ENCODE assay signal across 20 cellular contexts in the genomic region with DNA sequence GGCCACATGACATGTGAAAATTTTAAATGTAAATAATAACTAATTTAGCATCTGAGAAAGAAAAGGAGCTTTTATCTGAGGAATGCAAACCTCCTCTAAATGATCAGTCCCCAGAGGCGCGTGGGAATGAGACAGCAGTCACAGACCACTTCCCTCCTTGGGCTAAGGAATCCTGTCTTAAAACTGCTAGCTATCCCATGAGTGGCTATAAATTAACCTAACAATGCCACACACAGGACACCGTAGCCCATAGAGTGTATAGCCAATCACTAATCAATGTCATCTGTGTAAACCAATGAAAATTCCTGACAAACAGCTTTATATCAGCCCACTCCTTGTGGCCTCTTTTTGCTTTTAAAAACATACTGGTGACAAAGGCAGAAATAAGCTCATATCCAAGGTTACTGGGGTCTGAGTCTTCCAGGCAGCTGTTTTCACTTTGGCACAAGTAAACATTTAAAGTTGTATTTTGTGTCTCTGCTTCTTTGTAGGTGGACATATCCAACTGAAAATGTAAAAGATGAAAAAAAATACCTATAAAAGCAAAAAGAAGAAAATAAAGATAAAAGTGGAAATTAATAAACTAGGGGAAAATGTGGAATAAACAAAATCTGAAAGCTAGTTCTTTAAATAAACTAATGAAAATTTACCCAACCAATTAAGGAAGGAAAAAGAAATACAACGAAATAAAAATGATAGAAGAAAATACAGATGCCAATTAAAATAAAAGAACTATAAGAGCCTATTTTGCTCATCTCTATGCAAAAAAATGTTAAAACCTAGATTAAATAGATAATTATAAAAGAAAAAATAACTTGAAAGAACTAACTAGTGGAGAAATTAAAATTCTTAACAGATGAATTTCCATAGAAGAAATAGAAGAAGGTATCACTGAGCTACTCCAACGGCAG. TPM values are rescaled to one million over a fixed set of nuclear protein-coding genes. Genes with fewer than 3 reads are reported as not detected.
DNase-seq lines count a peak whose midpoint lies in the region; ATAC-seq, FAIRE-seq and TF ChIP-seq lines count a peak whose summit lies in the region.
"Had no signal": no experiment of that assay in that cellular context is flagged by ENCODE, and none has a peak within 500 bp of the region (broad histone marks: within the 10 kb centered on the region; RNA-seq: fewer than 3 reads in every experiment).

No MANE protein-coding gene starts in this region.

- 0 out of 22 replicates have a peak overlapping the region, but pooled peaks of 1 of the 11 experiments have one; percentile 26 for H3K9ac ChIP-seq in BLaER1 treated with 17β-estradiol and CSF1 and Interleukin-3, amounts not matched to agents 10 nM and 100 nM
- no peak overlapping the region for H3K9ac ChIP-seq in neural progenitor cell

- POLR2A ChIA-PET in OCI-LY7 (lab: Charles Lee): no interaction called here

- no peak overlapping the region for H3K27ac ChIP-seq in BLaER1 treated with 17β-estradiol and CSF1 and Interleukin-3, amounts not matched to agents 10 nM and 100 nM
- H3K27ac ChIP-seq in neural progenitor cell: no peak overlapping the region
- no peak overlapping the region for H3K27ac ChIP-seq in OCI-LY7 (ENCODE audit: low read depth, low read length, poor library complexity, severe bottlenecking)
- H3K27ac ChIP-seq: left lung, prostate gland, uterus had no signal

- H3K9me2 ChIP-seq in OCI-LY7 (ENCODE audit: insufficient read depth, low read length): no peaks in the 10 kb centered on the region

- peak overlapping the region; percentile 22 to 51 (median 32); a peak in 17 of 22 replicates for H3K4me2 ChIP-seq in BLaER1 treated with 17β-estradiol and CSF1 and Interleukin-3, amounts not matched to agents 10 nM and 100 nM
- no peak overlapping the region for H3K4me2 ChIP-seq in neural progenitor cell
- H3K4me2 ChIP-seq in OCI-LY7 (ENCODE audit: low read length): no peak overlapping the region

- H3K4me3 Mint-ChIP-seq in neural progenitor cell: no peak overlapping the region
- H3K4me3 Mint-ChIP-seq: activated CD4-positive, alpha-beta T cell treated with anti-CD3 and anti-CD28 coated beads, Interleukin-2, amount 10 ng/mL, durations not matched to agents 24 days and 14 days; activated naive CD4-positive, alpha-beta T cell treated with anti-CD3 and anti-CD28 coated beads for 36 hours; IgD-negative memory B cell; naive B cell; T-helper 2 cell treated with Interferon-gamma antibody and Interleukin-4, amounts not matched to agents 5 μg/mL and 100 μg/mL, for 36 hours had no signal

- peak; percentile 70 for DNase-seq in foreskin melanocyte
- DNase-seq in neural progenitor cell (ENCODE audit: low spot score): no peak
- no peak for DNase-seq in nucleus accumbens (lab: John Stamatoyannopoulos, UW)
- DNase-seq in OCI-LY7 (ENCODE audit: low spot score): no peak
- no peak for DNase-seq in BE2C
- DNase-seq: activated CD4-positive, alpha-beta T cell treated with anti-CD3 and anti-CD28 coated beads, Interleukin-2, amount 10 ng/mL, durations not matched to agents 24 days and 14 days; activated naive CD4-positive, alpha-beta T cell treated with anti-CD3 and anti-CD28 coated beads for 36 hours; cortex of kidney; erythroblast; left lung; naive B cell; NCI-H1930; NCI-H510A treated with DMSO at 0.1 percent for 48 hours; uterus had no signal

- no peaks in the 10 kb centered on the region for H3K27me3 ChIP-seq in BLaER1 treated with 17β-estradiol and CSF1 and Interleukin-3, amounts not matched to agents 10 nM and 100 nM
- H3K27me3 ChIP-seq in neural progenitor cell (no peaks in the 10 kb centered on the region), BE2C (no peaks in the 10 kb centered on the region)
- H3K27me3 ChIP-seq: left lung, uterus had no signal

- peaks cover 9% of the 10 kb centered on the region for H3K36me3 Mint-ChIP-seq in neural progenitor cell

- no peaks in the 10 kb centered on the region for H3F3A ChIP-seq in neural progenitor cell (ENCODE audit: low read depth)

- no TSS peak for BruUV-seq in OCI-LY7 (replicated peaks; lab: Mats Ljungman, UMichigan)

- intact Hi-C loops in OCI-LY7 (cut with micrococcal nuclease; ENCODE audit: unreplicated experiment): no loop called here

- H3K27me3 Mint-ChIP-seq in neural progenitor cell (ENCODE audit: insufficient read depth, low read depth): peaks cover 7% of the 10 kb centered on the region

- H2AFZ ChIP-seq in neural progenitor cell (replicated peaks) (peak overlapping the region; percentile 64), OCI-LY7 (ENCODE audit: low read length) (no peak overlapping the region)

- peaks cover 0 to 14% (median 3%) of the 10 kb centered on the region in 11 experiments; a peak in 4 of 22 replicates for H3K9me3 ChIP-seq in BLaER1 treated with 17β-estradiol and CSF1 and Interleukin-3, amounts not matched to agents 10 nM and 100 nM (replicated peaks in 1 of 11)
- H3K9me3 ChIP-seq in neural progenitor cell (ENCODE audit: low read depth): no peaks in the 10 kb centered on the region
- H3K9me3 ChIP-seq in OCI-LY7 (ENCODE audit: low read length): no peaks in the 10 kb centered on the region
- H3K9me3 ChIP-seq in BE2C: no peaks in the 10 kb centered on the region
- H3K9me3 ChIP-seq: left lung, prostate gland, uterus had no signal

- peak; percentile 26 for FAIRE-seq in TTC549 (lab: Jason Lieb, UNC)

- peaks cover 7% of the 10 kb centered on the region for H3K4me1 Mint-ChIP-seq in neural progenitor cell
- H3K4me1 Mint-ChIP-seq: activated CD4-positive, alpha-beta T cell treated with anti-CD3 and anti-CD28 coated beads, Interleukin-2, amount 10 ng/mL, durations not matched to agents 24 days and 14 days; IgD-negative memory B cell; naive B cell had no signal

- TF ChIP-seq CTCF in neural progenitor cell (IDR thresholded peaks at IDR 0.05) (no peak), OCI-LY7 (conservative IDR thresholded peaks at IDR 0.05; ENCODE audit: low read length) (no peak), BE2C (IDR thresholded peaks at IDR 0.05; ENCODE audit: low read depth, low read length) (no peak)

- H3K4me1 ChIP-seq in BLaER1 treated with 17β-estradiol and CSF1 and Interleukin-3, amounts not matched to agents 10 nM and 100 nM: peaks cover 6 to 11% (median 10%) of the 10 kb centered on the region in 10 experiments; a peak in 16 of 20 replicates
- no peaks in the 10 kb centered on the region for H3K4me1 ChIP-seq in neural progenitor cell
- no peaks in the 10 kb centered on the region for H3K4me1 ChIP-seq in OCI-LY7 (ENCODE audit: insufficient read depth, low read length, poor library complexity, severe bottlenecking)
- H3K4me1 ChIP-seq in BE2C: no peaks in the 10 kb centered on the region
- H3K4me1 ChIP-seq: left lung, prostate gland, uterus had no signal

- no peaks in the 10 kb centered on the region for H3K36me3 ChIP-seq in BLaER1 treated with 17β-estradiol and CSF1 and Interleukin-3, amounts not matched to agents 10 nM and 100 nM
- H3K36me3 ChIP-seq in neural progenitor cell (no peaks in the 10 kb centered on the region), OCI-LY7 (ENCODE audit: insufficient read depth, low read length) (no peaks in the 10 kb centered on the region), BE2C (no peaks in the 10 kb centered on the region)
- H3K36me3 ChIP-seq: left lung, prostate gland, uterus had no signal

- no peak for ATAC-seq in GM21360 (IDR thresholded peaks at IDR 0.05; ENCODE audit: unreplicated experiment)
- ATAC-seq: left lung had no signal

- no peak overlapping the region for H3K27ac Mint-ChIP-seq in neural progenitor cell
- H3K27ac Mint-ChIP-seq: activated CD4-positive, alpha-beta T cell treated with anti-CD3 and anti-CD28 coated beads, Interleukin-2, amount 10 ng/mL, durations not matched to agents 24 days and 14 days; activated naive CD4-positive, alpha-beta T cell treated with anti-CD3 and anti-CD28 coated beads for 36 hours; IgD-negative memory B cell; T-helper 2 cell treated with Interferon-gamma antibody and Interleukin-4, amounts not matched to agents 5 μg/mL and 100 μg/mL, for 36 hours had no signal

- H3K79me2 ChIP-seq in neural progenitor cell (ENCODE audit: low read depth) (no peaks in the 10 kb centered on the region), OCI-LY7 (ENCODE audit: insufficient read depth, low read depth, low read length) (no peaks in the 10 kb centered on the region)

- H3K4me3 ChIP-seq in BLaER1 treated with 17β-estradiol and CSF1 and Interleukin-3, amounts not matched to agents 10 nM and 100 nM: no peak overlapping the region
- no peak overlapping the region for H3K4me3 ChIP-seq in neural progenitor cell
- H3K4me3 ChIP-seq in OCI-LY7 (ENCODE audit: low read depth, low read length, poor library complexity, severe bottlenecking): no peak overlapping the region
- no peak overlapping the region for H3K4me3 ChIP-seq in BE2C (ENCODE audit: low read depth, low read length)
- H3K4me3 ChIP-seq: left lung, prostate gland, uterus had no signal

- no peaks in the 10 kb centered on the region for H4K20me1 ChIP-seq in BLaER1 treated with 17β-estradiol and CSF1 and Interleukin-3, amounts not matched to agents 10 nM and 100 nM
- H4K20me1 ChIP-seq in neural progenitor cell (ENCODE audit: low read depth) (no peaks in the 10 kb centered on the region), OCI-LY7 (ENCODE audit: insufficient read depth, low read length) (no peaks in the 10 kb centered on the region)

- peaks cover 47% of the 10 kb centered on the region for H3K9me3 Mint-ChIP-seq in neural progenitor cell
- H3K9me3 Mint-ChIP-seq: activated CD4-positive, alpha-beta T cell treated with anti-CD3 and anti-CD28 coated beads, Interleukin-2, amount 10 ng/mL, durations not matched to agents 24 days and 14 days; activated naive CD4-positive, alpha-beta T cell treated with anti-CD3 and anti-CD28 coated beads for 36 hours; IgD-negative memory B cell; T-helper 2 cell treated with Interferon-gamma antibody and Interleukin-4, amounts not matched to agents 5 μg/mL and 100 μg/mL, for 36 hours had no signal

- CTCF ChIA-PET in OCI-LY7 (lab: Charles Lee; ENCODE audit: unreplicated experiment): no interaction called here

RNA-seq across cellular contexts. Expression of gene PKD1L1, which starts 32.9 kb away (rescaled TPM):
- total RNA-seq in neural progenitor cell (ENCODE audit: low replicate concordance) (0.07 and 0.09 TPM in 2 replicates), OCI-LY7 (2022) (0.63 TPM in 2 replicates)
- 0.19 and 0.26 TPM in 2 replicates for total RNA-seq in OCI-LY7 (2014; rRNA removed; shearing (Covaris generic))
- polyA plus RNA-seq in BE2C (2012; ENCODE audit: insufficient read depth, insufficient read length, low read depth): 0.25 TPM

Comparison
In these comparisons a context has a peak if more than half of its experiments do, and no peak if none do; other contexts are left out.
1. H3K4me2 ChIP-seq: peak in BLaER1 treated with 17β-estradiol and CSF1 and Interleukin-3, amounts not matched to agents 10 nM and 100 nM (11 of 11); none in neural progenitor cell (single experiment) and OCI-LY7 (single experiment).